Comparison of ENCODE assay signal across 18 cellular contexts in the genomic region with DNA sequence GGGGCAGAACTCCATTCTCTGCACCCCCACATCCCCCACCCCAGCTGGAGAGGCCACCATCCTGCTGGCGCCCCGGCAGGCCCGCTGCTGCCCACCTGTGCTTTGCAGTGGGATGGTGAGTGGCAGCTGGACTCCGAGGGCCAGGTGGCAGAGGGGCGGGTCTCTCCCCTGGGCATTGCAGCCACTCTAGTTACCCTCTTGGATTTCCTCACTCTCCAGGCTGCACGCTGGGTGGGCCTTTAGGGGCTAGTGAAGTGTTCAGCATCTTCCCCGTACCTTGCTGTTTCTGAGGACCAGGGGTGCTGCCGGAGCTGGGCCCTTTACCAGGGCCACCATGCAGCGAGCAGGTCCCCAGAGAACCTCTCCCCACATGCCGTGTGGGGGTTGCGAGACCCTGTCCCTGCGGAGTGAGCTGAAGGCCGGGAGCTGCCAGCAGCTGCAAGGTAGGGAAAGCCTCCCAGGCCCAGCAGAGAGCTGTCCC.
DNase-seq lines count a peak whose midpoint lies in the region; ATAC-seq and TF ChIP-seq lines count a peak whose summit lies in the region.
"Had no signal": no experiment of that assay in that cellular context is flagged by ENCODE, and none has a peak within 500 bp of the region (broad histone marks: within the 10 kb centered on the region; RNA-seq: fewer than 3 reads in every experiment).

No MANE protein-coding gene starts in this region.

- peak overlapping the region; percentile 5 for H2AK5ac ChIP-seq in neuronal stem cell (ENCODE audit: low read depth, low read length)
- H2AK5ac ChIP-seq in mesendoderm (ENCODE audit: low read length), result no peak overlapping the region

- CTCF ChIA-PET in HEK293 (lab: Yijun Ruan, JAX), result interaction anchor here (0.5 to 1.2 kb wide), 2 partner anchors 43 to 154 kb away, joined by 3 read pairs; no protein-coding TSS in a partner anchor

- H3K23ac ChIP-seq in neuronal stem cell (ENCODE audit: low read depth, low read length, poor library complexity) (no peak overlapping the region), mesendoderm (ENCODE audit: low read length) (no peak overlapping the region)

- no peak overlapping the region for H2BK15ac ChIP-seq in neuronal stem cell (ENCODE audit: low read length)
- no peak overlapping the region for H2BK15ac ChIP-seq in mesendoderm (replicated peaks; ENCODE audit: low read depth)

- no peak overlapping the region for H4K8ac ChIP-seq in neuronal stem cell (ENCODE audit: low read depth, low read length)
- H4K8ac ChIP-seq in mesendoderm (ENCODE audit: low read depth, low read length), result no peak overlapping the region

- no peaks in the 10 kb centered on the region for H3K27me3 ChIP-seq in BLaER1
- no peaks in the 10 kb centered on the region for H3K27me3 ChIP-seq in SJCRH30
- H3K27me3 ChIP-seq in neuronal stem cell (ENCODE audit: control insufficient read depth in 3 of 3, insufficient read depth in 3 of 3, low read depth in 1 of 3, low read length in 3 of 3), result peaks cover 0 to 9% (median 0%) of the 10 kb centered on the region in 3 experiments
- no peaks in the 10 kb centered on the region for H3K27me3 ChIP-seq in mesendoderm (ENCODE audit: insufficient read depth, low read length, poor library complexity)

- H3K4me1 ChIP-seq in BLaER1 (peaks cover 16% of the 10 kb centered on the region), HEK293 (ENCODE audit: control insufficient read depth, insufficient read depth, low read length) (no peaks in the 10 kb centered on the region), SJCRH30 (peaks cover 54% of the 10 kb centered on the region), neuronal stem cell (ENCODE audit: control insufficient read depth in 2 of 2, insufficient read depth in 1 of 2, low read depth in 1 of 2, low read length in 2 of 2) (peaks cover 1 to 7% of the 10 kb centered on the region in 2 donors), mesendoderm (ENCODE audit: control insufficient read depth, low read depth, low read length) (no peaks in the 10 kb centered on the region)

- POLR2A ChIA-PET in HEK293 (lab: Yijun Ruan, JAX), result no interaction called here

- peak overlapping the region; percentile 8 for H2BK12ac ChIP-seq in neuronal stem cell (ENCODE audit: low read length)

- no peak overlapping the region for H4K91ac ChIP-seq in neuronal stem cell (ENCODE audit: low read depth, low read length, poor library complexity)

- peak overlapping the region; percentile 60 for H3K4me2 ChIP-seq in BLaER1
- no peak overlapping the region for H3K4me2 ChIP-seq in neuronal stem cell (ENCODE audit: insufficient read depth, low read length, poor library complexity, severe bottlenecking)
- H3K4me2 ChIP-seq in mesendoderm (ENCODE audit: low read length), result no peak overlapping the region
- H3K4me2 ChIP-seq: KMS-11 had no signal

- H3K4ac ChIP-seq in neuronal stem cell (ENCODE audit: low read length) (no peak overlapping the region), mesendoderm (ENCODE audit: low read depth, low read length) (no peak overlapping the region)

- H4K5ac ChIP-seq in mesendoderm (ENCODE audit: low read length), result no peak overlapping the region

- no peak overlapping the region for H2AFZ ChIP-seq in neuronal stem cell (ENCODE audit: low read length)

- WGBS in neuronal stem cell (ENCODE audit: extremely low coverage in 2 of 2, insufficient read length in 2 of 2, insufficient replicate concordance in 1 of 2), 2 donors, result no CpG with 5 or more reads among the region's 13 CpGs
- WGBS in mesendoderm (ENCODE audit: extremely low coverage, insufficient coverage, low lambda C conversion rate), result no CpG with 5 or more reads among the region's 13 CpGs

- H3K79me1 ChIP-seq in neuronal stem cell (ENCODE audit: low read depth, low read length) (no peaks in the 10 kb centered on the region), mesendoderm (ENCODE audit: low read length) (no peaks in the 10 kb centered on the region)

- no peak overlapping the region for H3K14ac ChIP-seq in neuronal stem cell (ENCODE audit: low read length)

- H3K36me3 ChIP-seq in BLaER1 (no peaks in the 10 kb centered on the region), HEK293 (ENCODE audit: control insufficient read depth in 2 of 2, insufficient read depth in 1 of 2, low read length in 2 of 2) (no peaks in the 10 kb centered on the region), SJCRH30 (no peaks in the 10 kb centered on the region), neuronal stem cell (replicated peaks in 1 of 2; ENCODE audit: control insufficient read depth in 2 of 2, insufficient read depth in 2 of 2, low read length in 2 of 2) (no peaks in the 10 kb centered on the region), mesendoderm (ENCODE audit: control insufficient read depth, insufficient read depth, low read length) (no peaks in the 10 kb centered on the region)

- H3K56ac ChIP-seq in mesendoderm (ENCODE audit: low read length), result no peak overlapping the region

- DNase-seq in SJCRH30 (peak; percentile 93 to 94), neuronal stem cell (ENCODE audit: low spot score) (no peak), mesendoderm (no peak), amygdala (lab: John Stamatoyannopoulos, UW) (no peak), globus pallidus (ENCODE audit: low spot score) (no peak)
- DNase-seq: activated CD4-positive, alpha-beta T cell treated with anti-CD3 and anti-CD28 coated beads, Interleukin-2, amount 10 ng/mL, durations not matched to agents 24 days and 14 days; activated naive CD4-positive, alpha-beta T cell treated with Interleukin-2 at 50 U/mL for 16 hours; activated T-cell treated with anti-CD3 and anti-CD28 coated beads for 4 hours; effector memory CD8-positive, alpha-beta T cell; NCI-H1048; NCI-H446; retina; substantia nigra; T-helper 1 cell had no signal

- no peaks in the 10 kb centered on the region for H4K20me1 ChIP-seq in BLaER1

- H3K18ac ChIP-seq in neuronal stem cell (ENCODE audit: low read length) (peak overlapping the region; percentile 5), mesendoderm (ENCODE audit: low read length) (no peak overlapping the region)

- H3K27ac ChIP-seq in BLaER1 (no peak overlapping the region; the same call in 1 of the 2 replicates), HEK293 (ENCODE audit: extremely low read depth, low read depth, low read length) (no peak overlapping the region), SJCRH30 (peak overlapping the region; percentile 91), neuronal stem cell (replicated peaks; ENCODE audit: low read length) (no peak overlapping the region), mesendoderm (ENCODE audit: low read depth, low read length) (no peak overlapping the region)
- H3K27ac ChIP-seq: KMS-11 had no signal

- H3K79me2 ChIP-seq in mesendoderm (ENCODE audit: control insufficient read depth, insufficient read depth, low read length), result no peaks in the 10 kb centered on the region

- H3K9me3 ChIP-seq in BLaER1 (no peaks in the 10 kb centered on the region), HEK293 (ENCODE audit: control insufficient read depth, insufficient read depth, low read depth, low read length) (no peaks in the 10 kb centered on the region), SJCRH30 (replicated peaks) (no peaks in the 10 kb centered on the region), neuronal stem cell (replicated peaks in 1 of 2; ENCODE audit: control insufficient read depth in 2 of 2, insufficient read depth in 1 of 2, low read depth in 1 of 2, low read length in 2 of 2) (no peaks in the 10 kb centered on the region)

- H2BK5ac ChIP-seq in neuronal stem cell (ENCODE audit: low read length) (no peak overlapping the region), mesendoderm (ENCODE audit: low read length) (no peak overlapping the region)

- no peak for TF ChIP-seq CTCF in HEK293 (tag by site-specific recombination; IDR thresholded peaks at IDR 0.05)

- ATAC-seq in GM21717 (IDR thresholded peaks at IDR 0.05; ENCODE audit: unreplicated experiment), result no peak
- ATAC-seq: effector memory CD8-positive, alpha-beta T cell had no signal

- H3K9ac ChIP-seq in BLaER1 (no peak overlapping the region), neuronal stem cell (ENCODE audit: low read depth, low read length, poor library complexity) (no peak overlapping the region), mesendoderm (ENCODE audit: low read length) (no peak overlapping the region)
- H3K9ac ChIP-seq: KMS-11 had no signal

- H3K4me3 ChIP-seq in BLaER1, result no peak overlapping the region
- no peak overlapping the region for H3K4me3 ChIP-seq in HEK293 (ENCODE audit: low read depth, low read length)
- H3K4me3 ChIP-seq in SJCRH30, result peak overlapping the region; percentile 48
- no peak overlapping the region for H3K4me3 ChIP-seq in neuronal stem cell (ENCODE audit: low read length in 2 of 2)
- no peak overlapping the region for H3K4me3 ChIP-seq in mesendoderm (ENCODE audit: low read length)

- H2BK120ac ChIP-seq in neuronal stem cell (ENCODE audit: low read depth, low read length) (no peak overlapping the region), mesendoderm (ENCODE audit: low read depth, low read length) (no peak overlapping the region)

TF ChIP-seq in HEK293, 187 proteins besides CTCF, POLR2A, EP300 and RAD21:
- TF ChIP-seq ZNF266 (tag by site-specific recombination; IDR thresholded peaks at IDR 0.05; ENCODE audit: low read depth) (no peak), ZIC2 (tag by site-specific recombination; IDR thresholded peaks at IDR 0.05) (peak; percentile 42; the same call in 1 of the 2 replicates), ZNF426 (tag by site-specific recombination; IDR thresholded peaks at IDR 0.05) (no peak)
- TF ChIP-seq, protein P1, sequence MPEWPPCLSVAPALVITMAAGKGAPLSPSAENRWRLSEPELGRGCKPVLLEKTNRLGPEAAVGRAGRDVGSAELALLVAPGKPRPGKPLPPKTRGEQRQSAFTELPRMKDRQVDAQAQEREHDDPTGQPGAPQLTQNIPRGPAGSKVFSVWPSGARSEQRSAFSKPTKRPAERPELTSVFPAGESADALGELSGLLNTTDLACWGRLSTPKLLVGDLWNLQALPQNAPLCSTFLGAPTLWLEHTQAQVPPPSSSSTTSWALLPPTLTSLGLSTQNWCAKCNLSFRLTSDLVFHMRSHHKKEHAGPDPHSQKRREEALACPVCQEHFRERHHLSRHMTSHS (tag by site-specific recombination; IDR thresholded peaks at IDR 0.05), result no peak
TF ChIP-seq in HEK293: peak in this region for 1.

Comparison
In these comparisons a context has a peak if more than half of its experiments do, and no peak if none do; other contexts are left out.
1. DNase-seq: peak in SJCRH30 (2 of 2); none in neuronal stem cell (single experiment), mesendoderm (single experiment), amygdala (0 of 56) and globus pallidus (single experiment).